ENCODE assay signal across 8 cellular contexts in genomic region chr20:54199721-54200176, GRCh38. TPM values are rescaled to one million over a fixed set of nuclear protein-coding genes. Genes with fewer than 3 reads are reported as not detected.
A peak's percentile ranks its signal among the peaks of the same experiment; 100 is the strongest.
DNase-seq lines count a peak whose midpoint lies in the region; ATAC-seq lines count a peak whose summit lies in the region.

No MANE protein-coding gene starts in this region.

- peak; percentile 77 for DNase-seq in AG20443 (ENCODE audit: low spot score)
- DNase-seq in GM19238 (ENCODE audit: insufficient read length, low spot score), result peak; percentile 27
- peak; percentile 38 for DNase-seq in NCI-H1092 (lab: John Stamatoyannopoulos, UW)
- DNase-seq in T follicular helper cell (ENCODE audit: low read depth), result peak; percentile 42
- DNase-seq in activated naive CD8-positive, alpha-beta T cell treated with anti-CD3 and anti-CD28 coated beads, Interleukin-2, amount 50 U/mL, for 24 hours, result peak; percentile 75
- peak; percentile 88 for DNase-seq in cardiac septum (ENCODE audit: low spot score)
- DNase-seq in putamen (ENCODE audit: low spot score), result peak; percentile 64

- H3K27ac Mint-ChIP-seq in activated naive CD8-positive, alpha-beta T cell treated with anti-CD3 and anti-CD28 coated beads, Interleukin-2, amount 50 U/mL, for 24 hours, result no peak overlapping the region

- H3K4me1 Mint-ChIP-seq in activated naive CD8-positive, alpha-beta T cell treated with anti-CD3 and anti-CD28 coated beads, Interleukin-2, amount 50 U/mL, for 24 hours, result no peaks in the 10 kb centered on the region

- no peaks in the 10 kb centered on the region for H3K9me3 Mint-ChIP-seq in activated naive CD8-positive, alpha-beta T cell treated with anti-CD3 and anti-CD28 coated beads, Interleukin-2, amount 50 U/mL, for 24 hours

- no peak overlapping the region for H3K4me3 Mint-ChIP-seq in activated naive CD8-positive, alpha-beta T cell treated with anti-CD3 and anti-CD28 coated beads, Interleukin-2, amount 50 U/mL, for 24 hours

- ATAC-seq in activated naive CD8-positive, alpha-beta T cell treated with anti-CD3 and anti-CD28 coated beads, Interleukin-2, amount 50 U/mL, for 24 hours, result no peak
- no peak for ATAC-seq in HG02973 (IDR thresholded peaks at IDR 0.05; ENCODE audit: unreplicated experiment)

- H3K36me3 Mint-ChIP-seq in activated naive CD8-positive, alpha-beta T cell treated with anti-CD3 and anti-CD28 coated beads, Interleukin-2, amount 50 U/mL, for 24 hours (ENCODE audit: low read depth), result no peaks in the 10 kb centered on the region

- intact Hi-C loops in cardiac septum (cut with DNase I), result loop anchor here (2.0 kb wide), 1 partner anchor 103 kb away; no protein-coding TSS in a partner anchor

- no peaks in the 10 kb centered on the region for H3K27me3 Mint-ChIP-seq in activated naive CD8-positive, alpha-beta T cell treated with anti-CD3 and anti-CD28 coated beads, Interleukin-2, amount 50 U/mL, for 24 hours

RNA-seq across cellular contexts. Expression of gene PFDN4, which starts 8.1 kb away (rescaled TPM):
- total RNA-seq in cardiac septum, result 28.1 TPM

RNA-seq across cellular contexts. Expression of gene CYP24A1, which starts 26.0 kb away (rescaled TPM):
- not detected for total RNA-seq in cardiac septum

Comparison
In these comparisons a context has a peak if more than half of its experiments do, and no peak if none do; other contexts are left out.
1. DNase-seq: peak in every context shown above with its lines; median percentile 88 in cardiac septum; 77 in AG20443; 75 in activated naive CD8-positive, alpha-beta T cell treated with anti-CD3 and anti-CD28 coated beads, Interleukin-2, amount 50 U/mL, for 24 hours; 64 in putamen; 42 in T follicular helper cell; 38 in NCI-H1092; 27 in GM19238.